1 cellular context compared by ENCODE assay signal in the genomic region with DNA sequence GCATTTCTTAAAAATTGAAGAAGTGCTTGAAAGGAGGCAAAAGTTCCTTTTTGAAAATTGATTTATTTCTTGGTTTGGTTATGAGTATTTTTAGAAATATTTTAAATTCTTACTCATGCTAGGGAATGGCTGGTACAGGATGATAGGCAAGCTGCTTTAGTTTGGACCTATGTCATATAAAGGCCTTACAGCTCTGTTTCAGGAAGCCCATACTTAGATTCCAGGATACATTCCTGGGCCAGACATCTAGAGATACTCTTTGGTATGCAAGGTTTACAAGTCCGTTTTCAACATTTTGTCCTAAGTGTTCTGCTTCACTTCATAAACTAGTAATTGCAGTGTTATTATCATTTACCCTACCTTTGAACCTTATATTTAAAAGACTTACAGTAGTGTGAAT.
TF ChIP-seq lines count a peak whose summit lies in the region.

No MANE protein-coding gene starts in this region.

TF ChIP-seq in endothelial cell of umbilical vein, 7 proteins besides CTCF, POLR2A, EP300 and RAD21:
- TF ChIP-seq POLR2AphosphoS5 (IDR thresholded peaks at IDR 0.05; ENCODE audit: insufficient read depth, low read depth, low read length) (no peak), MYC (IDR thresholded peaks at IDR 0.05; ENCODE audit: low read depth, low read length) (no peak), JUN (IDR thresholded peaks at IDR 0.05; ENCODE audit: borderline replicate concordance, insufficient read depth, insufficient read length, low read depth) (no peak), EZH2 (IDR thresholded peaks at IDR 0.05; ENCODE audit: borderline replicate concordance, low read depth, low read length, severe bottlenecking) (no peak), GATA2 (IDR thresholded peaks at IDR 0.05; ENCODE audit: insufficient read depth, insufficient read length, low read depth, low read length) (no peak)
TF ChIP-seq in endothelial cell of umbilical vein: peak in this region for 0.
